ENCODE assay signal across 8 cellular contexts in the genomic region with DNA sequence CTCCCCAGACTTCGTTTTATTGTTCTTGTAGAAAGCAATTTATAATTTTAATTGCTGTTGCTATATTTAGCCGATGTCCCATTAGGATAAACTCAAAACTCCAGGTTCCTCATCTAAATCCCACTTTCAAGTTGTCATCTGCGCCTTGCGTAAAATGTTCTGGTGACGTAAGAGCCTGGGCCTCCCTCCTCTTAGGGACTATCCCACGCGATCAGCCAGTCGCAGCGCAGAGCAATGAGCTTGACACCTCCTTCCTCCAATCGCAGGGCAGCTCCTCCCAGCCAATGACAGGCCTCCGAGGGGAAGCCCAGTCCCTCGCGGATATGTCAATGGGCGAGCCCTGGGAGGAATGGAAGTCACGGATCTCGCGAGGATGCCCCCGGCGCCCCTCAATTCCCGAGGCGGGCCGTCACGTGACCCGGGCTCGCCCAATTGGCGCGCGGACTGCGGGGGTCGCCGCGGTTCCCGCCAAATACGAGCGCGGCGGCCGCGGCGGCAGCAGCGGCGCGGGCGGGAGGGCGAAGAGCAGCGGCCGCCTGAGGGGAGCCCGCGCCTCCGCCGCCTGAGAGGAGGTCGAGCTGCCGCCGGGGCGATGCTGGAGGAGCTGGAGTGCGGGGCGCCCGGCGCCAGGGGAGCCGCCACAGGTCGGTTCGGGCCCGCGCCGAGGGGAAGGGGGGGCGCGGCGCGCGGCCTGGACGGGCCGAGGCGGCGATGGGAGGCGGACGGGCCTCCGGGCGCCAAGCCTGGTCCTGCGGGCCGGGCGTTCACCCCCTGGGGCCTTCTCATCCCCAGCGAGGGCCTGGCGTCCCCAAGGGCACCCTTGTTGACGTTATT. TPM values are rescaled to one million over a fixed set of nuclear protein-coding genes. Genes with fewer than 3 reads are reported as not detected.
A peak's percentile ranks its signal among the peaks of the same experiment; 100 is the strongest.
DNase-seq lines count a peak whose midpoint lies in the region; FAIRE-seq and TF ChIP-seq lines count a peak whose summit lies in the region.

A gene with protein sequence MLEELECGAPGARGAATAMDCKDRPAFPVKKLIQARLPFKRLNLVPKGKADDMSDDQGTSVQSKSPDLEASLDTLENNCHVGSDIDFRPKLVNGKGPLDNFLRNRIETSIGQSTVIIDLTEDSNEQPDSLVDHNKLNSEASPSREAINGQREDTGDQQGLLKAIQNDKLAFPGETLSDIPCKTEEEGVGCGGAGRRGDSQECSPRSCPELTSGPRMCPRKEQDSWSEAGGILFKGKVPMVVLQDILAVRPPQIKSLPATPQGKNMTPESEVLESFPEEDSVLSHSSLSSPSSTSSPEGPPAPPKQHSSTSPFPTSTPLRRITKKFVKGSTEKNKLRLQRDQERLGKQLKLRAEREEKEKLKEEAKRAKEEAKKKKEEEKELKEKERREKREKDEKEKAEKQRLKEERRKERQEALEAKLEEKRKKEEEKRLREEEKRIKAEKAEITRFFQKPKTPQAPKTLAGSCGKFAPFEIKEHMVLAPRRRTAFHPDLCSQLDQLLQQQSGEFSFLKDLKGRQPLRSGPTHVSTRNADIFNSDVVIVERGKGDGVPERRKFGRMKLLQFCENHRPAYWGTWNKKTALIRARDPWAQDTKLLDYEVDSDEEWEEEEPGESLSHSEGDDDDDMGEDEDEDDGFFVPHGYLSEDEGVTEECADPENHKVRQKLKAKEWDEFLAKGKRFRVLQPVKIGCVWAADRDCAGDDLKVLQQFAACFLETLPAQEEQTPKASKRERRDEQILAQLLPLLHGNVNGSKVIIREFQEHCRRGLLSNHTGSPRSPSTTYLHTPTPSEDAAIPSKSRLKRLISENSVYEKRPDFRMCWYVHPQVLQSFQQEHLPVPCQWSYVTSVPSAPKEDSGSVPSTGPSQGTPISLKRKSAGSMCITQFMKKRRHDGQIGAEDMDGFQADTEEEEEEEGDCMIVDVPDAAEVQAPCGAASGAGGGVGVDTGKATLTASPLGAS (plus strand): TSS at position 470 of the 834 bp plus-strand sequence. CDS start 123 bp downstream, at position 593.

- peak; percentile 90 for FAIRE-seq in frontal cortex (lab: Jason Lieb, UNC)

- H2BK15ac ChIP-seq in neuronal stem cell (ENCODE audit: low read length), result peak within 1 kb of the TSS; percentile 46

- H2BK120ac ChIP-seq in neuronal stem cell (ENCODE audit: low read depth, low read length), result no peak within 1 kb of the TSS

- CTCF ChIA-PET in HEK293T (lab: Yijun Ruan, JAX), result interaction anchor here (0.7 to 1.1 kb wide), 3 partner anchors 50 to 155 kb away, joined by 3 to 4 read pairs (median 3); a partner anchor contains a TSS

- no peak within 1 kb of the TSS for H3K27ac ChIP-seq in neuronal stem cell (replicated peaks; ENCODE audit: low read length)
- H3K27ac ChIP-seq in substantia nigra (ENCODE audit: low read depth, low read length, poor library complexity, severe bottlenecking), result peak within 1 kb of the TSS; percentile 77

- peaks cover 7 to 16% of the 10 kb centered on the region in 2 donors for H3K4me1 ChIP-seq in neuronal stem cell (ENCODE audit: control insufficient read depth in 2 of 2, insufficient read depth in 1 of 2, low read depth in 1 of 2, low read length in 2 of 2)

- peak within 1 kb of the TSS; percentile 99 for H3K14ac ChIP-seq in neuronal stem cell (ENCODE audit: low read length)

- H3K4me3 ChIP-seq in neuronal stem cell (ENCODE audit: low read length in 2 of 2), result peak within 1 kb of the TSS; percentile 89

- H3K4ac ChIP-seq in neuronal stem cell (ENCODE audit: low read length), result peak within 1 kb of the TSS; percentile 68

- peak within 1 kb of the TSS; percentile 6 for H3K23ac ChIP-seq in neuronal stem cell (ENCODE audit: low read depth, low read length, poor library complexity)

- DNase-seq in GF-D8 (lab: John Stamatoyannopoulos, UW) (peak; percentile 99), HEK293T (ENCODE audit: extremely low spot score) (peak; percentile 97), MV-4-11 (lab: John Stamatoyannopoulos, UW) (peak; percentile 100), SK-MEL-5 (ENCODE audit: low read depth, low spot score) (peak; percentile 99), frontal cortex (ENCODE audit: low spot score in 2 of 2) (peak; percentile 100), neuronal stem cell (ENCODE audit: low spot score) (peak; percentile 99), substantia nigra (lab: John Stamatoyannopoulos, UW) (peak; percentile 77 to 100 (median 99))
- DNase-seq in activated naive CD4-positive, alpha-beta T cell treated with Interleukin-2 at 50 U/mL for 16 hours, result peak; percentile 99

- peak within 1 kb of the TSS; percentile 84 for H3K4me2 ChIP-seq in neuronal stem cell (ENCODE audit: insufficient read depth, low read length, poor library complexity, severe bottlenecking)

- H3K79me1 ChIP-seq in neuronal stem cell (ENCODE audit: low read depth, low read length), result peaks cover 12% of the 10 kb centered on the region

- no peak within 1 kb of the TSS for H4K91ac ChIP-seq in neuronal stem cell (ENCODE audit: low read depth, low read length, poor library complexity)

- WGBS in neuronal stem cell (ENCODE audit: extremely low coverage in 2 of 2, insufficient read length in 2 of 2, insufficient replicate concordance in 1 of 2), 2 donors, result no CpG with 5 or more reads among the region's 84 CpGs

- H2AK5ac ChIP-seq in neuronal stem cell (ENCODE audit: low read depth, low read length), result peak within 1 kb of the TSS; percentile 20

- H3K18ac ChIP-seq in neuronal stem cell (ENCODE audit: low read length), result peak within 1 kb of the TSS; percentile 95

- H3K9me3 ChIP-seq in neuronal stem cell (replicated peaks in 1 of 2; ENCODE audit: control insufficient read depth in 2 of 2, insufficient read depth in 1 of 2, low read depth in 1 of 2, low read length in 2 of 2), result no peaks in the 10 kb centered on the region

- no peak within 1 kb of the TSS for H4K8ac ChIP-seq in neuronal stem cell (ENCODE audit: low read depth, low read length)

- peak within 1 kb of the TSS; percentile 72 for H2BK5ac ChIP-seq in neuronal stem cell (ENCODE audit: low read length)

- peak within 1 kb of the TSS; percentile 16 for H2BK12ac ChIP-seq in neuronal stem cell (ENCODE audit: low read length)

- peaks cover 11 to 47% of the 10 kb centered on the region in 2 donors for H3K36me3 ChIP-seq in neuronal stem cell (replicated peaks in 1 of 2; ENCODE audit: control insufficient read depth in 2 of 2, insufficient read depth in 2 of 2, low read length in 2 of 2)

- in situ Hi-C loops in SK-MEL-5 (cut with HindIII; ENCODE audit: low pct_unique_long_range_greater_than_20kb, low sequenced_read_pairs), result no loop called here

- H3K9ac ChIP-seq in neuronal stem cell (ENCODE audit: low read depth, low read length, poor library complexity), result peak within 1 kb of the TSS; percentile 94

- POLR2A ChIA-PET in HEK293T (lab: Yijun Ruan, JAX), result interaction anchor here (0.6 to 1.5 kb wide), 19 partner anchors 8 to 315 kb away, joined by 3 to 20 read pairs (median 4); a partner anchor contains a TSS

- peak within 1 kb of the TSS; percentile 77 for H2AFZ ChIP-seq in neuronal stem cell (ENCODE audit: low read length)

- H3K27me3 ChIP-seq in neuronal stem cell (ENCODE audit: control insufficient read depth in 3 of 3, insufficient read depth in 3 of 3, low read depth in 1 of 3, low read length in 3 of 3), result no peaks in the 10 kb centered on the region

TF ChIP-seq in HEK293T, 16 proteins besides CTCF, POLR2A, EP300 and RAD21:
- TF ChIP-seq CTBP1 (IDR thresholded peaks at IDR 0.05; ENCODE audit: borderline replicate concordance) (no peak), ZNF384 (IDR thresholded peaks at IDR 0.05) (no peak), ARNT (IDR thresholded peaks at IDR 0.05) (peak; percentile 51; the same call in 1 of the 2 replicates), NFRKB (IDR thresholded peaks at IDR 0.05) (no peak), FOXA1 (IDR thresholded peaks at IDR 0.05) (no peak), FOXK2 (IDR thresholded peaks at IDR 0.05) (no peak), LEF1 (IDR thresholded peaks at IDR 0.05; ENCODE audit: borderline replicate concordance) (peak; percentile 86; the same call in 1 of the 2 replicates)
- TF ChIP-seq, protein P1, sequence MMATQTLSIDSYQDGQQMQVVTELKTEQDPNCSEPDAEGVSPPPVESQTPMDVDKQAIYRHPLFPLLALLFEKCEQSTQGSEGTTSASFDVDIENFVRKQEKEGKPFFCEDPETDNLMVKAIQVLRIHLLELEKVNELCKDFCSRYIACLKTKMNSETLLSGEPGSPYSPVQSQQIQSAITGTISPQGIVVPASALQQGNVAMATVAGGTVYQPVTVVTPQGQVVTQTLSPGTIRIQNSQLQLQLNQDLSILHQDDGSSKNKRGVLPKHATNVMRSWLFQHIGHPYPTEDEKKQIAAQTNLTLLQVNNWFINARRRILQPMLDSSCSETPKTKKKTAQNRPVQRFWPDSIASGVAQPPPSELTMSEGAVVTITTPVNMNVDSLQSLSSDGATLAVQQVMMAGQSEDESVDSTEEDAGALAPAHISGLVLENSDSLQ (IDR thresholded peaks at IDR 0.05), result peak; percentile 99

RNA-seq across cellular contexts. Expression of the gene that starts here (rescaled TPM):
- 14.5 and 19.4 TPM in 2 replicates for total RNA-seq in SK-MEL-5 (2014; rRNA removed; shearing (Covaris generic))
- 41.5 and 56.9 TPM in 2 replicates for polyA plus RNA-seq in SK-MEL-5 (2015; cell fraction: cytosol; rRNA removed)
- polyA plus RNA-seq in SK-MEL-5 (2015; cell fraction: nucleus; rRNA removed), result 50.2 and 72.0 TPM in 2 replicates
- total RNA-seq in frontal cortex, result 11.8 TPM
- polyA plus RNA-seq in neuronal stem cell (2013, experiment 1 of 2), result 59.2 TPM
- polyA plus RNA-seq in neuronal stem cell (2013, experiment 2 of 2), result 56.4 TPM
